In genomic region chr14:22850944-22851790, GRCh38 we compare ENCODE assay signal across 9 cellular contexts. TPM values are rescaled to one million over a fixed set of nuclear protein-coding genes. Genes with fewer than 3 reads are reported as not detected.
DNase-seq lines count a peak whose midpoint lies in the region; ATAC-seq and TF ChIP-seq lines count a peak whose summit lies in the region.
"Had no signal": no experiment of that assay in that cellular context is flagged by ENCODE, and none has a peak within 500 bp of the region (broad histone marks: within the 10 kb centered on the region; RNA-seq: fewer than 3 reads in every experiment).

No MANE protein-coding gene starts in this region.

- POLR2A ChIA-PET in CD8-positive, alpha-beta memory T cell (lab: Charles Lee): interaction anchor here (0.5 kb wide), 1 partner anchor 86 kb away, joined by 4 read pairs; no protein-coding TSS in a partner anchor

- no peak overlapping the region for H3K4me3 ChIP-seq in lower lobe of right lung
- H3K4me3 ChIP-seq in thymus (ENCODE audit: low read length): no peak overlapping the region
- no peak overlapping the region for H3K4me3 ChIP-seq in CD8-positive, alpha-beta memory T cell (ENCODE audit: low read length)

- H3K4me1 ChIP-seq in lower lobe of right lung: peaks cover 66% of the 10 kb centered on the region
- peaks cover 4% of the 10 kb centered on the region for H3K4me1 ChIP-seq in thymus (ENCODE audit: control insufficient read depth, insufficient read depth, low read length)
- peaks cover 12% of the 10 kb centered on the region for H3K4me1 ChIP-seq in CD8-positive, alpha-beta memory T cell (ENCODE audit: insufficient read depth, low read length)

- peaks cover 4 to 10% (median 9%) of the 10 kb centered on the region in 3 donors for H3K4me1 Mint-ChIP-seq in CD8-positive, alpha-beta memory T cell

- no peak for TF ChIP-seq CTCF in lower lobe of right lung (IDR thresholded peaks at IDR 0.05)

- DNase-seq in Ammon's horn (ENCODE audit: low spot score) (peak; percentile 82), NCI-H446 treated with DMSO at 0.1 percent for 48 hours (lab: John Stamatoyannopoulos, UW) (peak; percentile 56), cerebellum (ENCODE audit: low spot score) (peak; percentile 33), lower lobe of right lung (peak; percentile 73), COR-L47 (lab: John Stamatoyannopoulos, UW) (no peak), NCI-H748 treated with DMSO at 0.1 percent for 48 hours (lab: John Stamatoyannopoulos, UW) (no peak)
- no peak for DNase-seq in CD8-positive, alpha-beta memory T cell

- no peaks in the 10 kb centered on the region for H3K9me3 ChIP-seq in lower lobe of right lung
- H3K9me3 ChIP-seq in thymus (ENCODE audit: control insufficient read depth): no peaks in the 10 kb centered on the region
- H3K9me3 ChIP-seq in CD8-positive, alpha-beta memory T cell (ENCODE audit: low read length): no peaks in the 10 kb centered on the region

- peaks cover 10 to 28% of the 10 kb centered on the region in 2 donors for H3K27me3 Mint-ChIP-seq in CD8-positive, alpha-beta memory T cell
- H3K27me3 Mint-ChIP-seq: activated naive CD4-positive, alpha-beta T cell treated with anti-CD3 and anti-CD28 coated beads, Interleukin-2, amount 50 U/mL, for 24 hours had no signal

- H3K27ac Mint-ChIP-seq in CD8-positive, alpha-beta memory T cell: peak overlapping the region in 1 of 8 donors; percentile 60
- H3K27ac Mint-ChIP-seq: activated naive CD4-positive, alpha-beta T cell treated with anti-CD3 and anti-CD28 coated beads, Interleukin-2, amount 50 U/mL, for 24 hours had no signal

- ATAC-seq in lower lobe of right lung: peak; percentile 53 to 61

- no peak overlapping the region for H3K4me3 Mint-ChIP-seq in CD8-positive, alpha-beta memory T cell
- H3K4me3 Mint-ChIP-seq: activated naive CD4-positive, alpha-beta T cell treated with anti-CD3 and anti-CD28 coated beads, Interleukin-2, amount 50 U/mL, for 24 hours had no signal

- H3K27me3 ChIP-seq in lower lobe of right lung (ENCODE audit: low read depth): no peaks in the 10 kb centered on the region
- H3K27me3 ChIP-seq in thymus (ENCODE audit: control insufficient read depth, insufficient read depth): peaks cover 3% of the 10 kb centered on the region
- H3K27me3 ChIP-seq in CD8-positive, alpha-beta memory T cell (ENCODE audit: insufficient read depth, low read length, poor library complexity, severe bottlenecking): peaks cover 4% of the 10 kb centered on the region

- no peaks in the 10 kb centered on the region for H3K9me3 Mint-ChIP-seq in CD8-positive, alpha-beta memory T cell
- H3K9me3 Mint-ChIP-seq: activated naive CD4-positive, alpha-beta T cell treated with anti-CD3 and anti-CD28 coated beads, Interleukin-2, amount 50 U/mL, for 24 hours had no signal

- H3K36me3 Mint-ChIP-seq in CD8-positive, alpha-beta memory T cell: no peaks in the 10 kb centered on the region
- H3K36me3 Mint-ChIP-seq: activated naive CD4-positive, alpha-beta T cell treated with anti-CD3 and anti-CD28 coated beads, Interleukin-2, amount 50 U/mL, for 24 hours had no signal

- intact Hi-C loops in lower lobe of right lung (cut with DNase I): loop anchor here (10.0 kb wide), 1 partner anchor 196 kb away; no protein-coding TSS in a partner anchor

- CTCF ChIA-PET in CD8-positive, alpha-beta memory T cell (lab: Charles Lee): interaction anchor here (1.1 to 8.2 kb wide), 10 partner anchors 10 to 294 kb away, joined by 3 to 149 read pairs (median 9); partner anchors contain the start of genes ABHD4 and MRPL52

- WGBS in thymus: 83% methylated on average over 9 of the region's 9 CpGs

- H3K36me3 ChIP-seq in lower lobe of right lung (peaks cover 9% of the 10 kb centered on the region), thymus (ENCODE audit: control insufficient read depth, insufficient read depth) (no peaks in the 10 kb centered on the region)
- H3K36me3 ChIP-seq in CD8-positive, alpha-beta memory T cell (ENCODE audit: insufficient read depth, low read length): no peaks in the 10 kb centered on the region

- H3K27ac ChIP-seq in lower lobe of right lung: peak overlapping the region; percentile 74
- H3K27ac ChIP-seq in thymus (ENCODE audit: low read depth): peak overlapping the region; percentile 47
- H3K27ac ChIP-seq in CD8-positive, alpha-beta memory T cell (ENCODE audit: low read depth, low read length): no peak overlapping the region

RNA-seq across cellular contexts. Expression of gene MMP14, which starts 14.8 kb away (rescaled TPM):
- total RNA-seq in cerebellum (17.6 TPM), lower lobe of right lung (124 TPM)
- 69.5 TPM for polyA plus RNA-seq in thymus
- 1 to 10 TPM; 1.4 to 1.7 TPM for total RNA-seq in CD8-positive, alpha-beta memory T cell
- not detected for polyA plus RNA-seq in CD8-positive, alpha-beta memory T cell

RNA-seq across cellular contexts. Expression of gene LRP10, which starts 20.4 kb away (rescaled TPM):
- 7.8 TPM for total RNA-seq in cerebellum
- total RNA-seq in lower lobe of right lung: 134 TPM
- 18.6 TPM for polyA plus RNA-seq in thymus
- 10 to 100 TPM; 33.4 to 38.1 TPM for total RNA-seq in CD8-positive, alpha-beta memory T cell
- 105 TPM for polyA plus RNA-seq in CD8-positive, alpha-beta memory T cell

RNA-seq across cellular contexts. Expression of gene MRPL52, which starts 21.5 kb away (rescaled TPM):
- total RNA-seq in cerebellum (25.8 TPM), lower lobe of right lung (65.2 TPM)
- polyA plus RNA-seq in thymus: 121 TPM
- 100 to 1,000 TPM; 181 to 185 TPM for total RNA-seq in CD8-positive, alpha-beta memory T cell
- 139 TPM for polyA plus RNA-seq in CD8-positive, alpha-beta memory T cell

RNA-seq across cellular contexts. Expression of gene REM2, which starts 31.9 kb away (rescaled TPM):
- total RNA-seq in cerebellum (4.0 TPM), lower lobe of right lung (0.83 TPM)
- polyA plus RNA-seq in thymus: 3.2 TPM
- total RNA-seq in CD8-positive, alpha-beta memory T cell: under 1 TPM; 0.33 TPM
- 1.0 TPM for polyA plus RNA-seq in CD8-positive, alpha-beta memory T cell

RNA-seq across cellular contexts. Expression of gene SLC7A7, which starts 35.9 kb away (rescaled TPM):
- total RNA-seq in cerebellum (2.2 TPM), lower lobe of right lung (157 TPM)
- 16.7 TPM for polyA plus RNA-seq in thymus
- under 1 TPM; 0.70 to 0.75 TPM for total RNA-seq in CD8-positive, alpha-beta memory T cell
- polyA plus RNA-seq in CD8-positive, alpha-beta memory T cell: not detected

Comparison
In these comparisons a context has a peak if more than half of its experiments do, and no peak if none do; other contexts are left out.
1. DNase-seq: peak in Ammon's horn (single experiment), NCI-H446 treated with DMSO at 0.1 percent for 48 hours (single experiment), cerebellum (single experiment) and lower lobe of right lung (single experiment); none in COR-L47 (single experiment), CD8-positive, alpha-beta memory T cell (0 of 5) and NCI-H748 treated with DMSO at 0.1 percent for 48 hours (single experiment).